26 cellular contexts compared by ENCODE assay signal in the genomic region with DNA sequence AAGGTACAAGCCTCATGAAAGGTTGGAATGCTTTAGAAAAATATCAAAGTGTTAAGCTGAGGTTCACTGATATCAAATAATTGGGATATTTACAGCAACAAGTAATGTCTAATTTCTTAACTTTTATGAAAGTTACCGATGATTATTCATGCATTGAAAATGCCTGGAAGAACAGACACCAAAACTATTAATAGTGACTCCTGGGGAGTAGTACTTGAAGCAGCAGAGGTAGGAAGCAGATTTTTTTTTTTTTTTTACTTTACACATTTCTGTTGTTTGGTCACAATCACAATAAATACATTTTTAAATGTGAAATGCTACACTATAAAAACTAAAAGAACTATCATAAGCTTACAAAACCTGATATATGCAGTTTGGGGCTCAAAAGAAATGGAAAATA.
DNase-seq lines count a peak whose midpoint lies in the region; ATAC-seq and TF ChIP-seq lines count a peak whose summit lies in the region.
"Had no signal": no experiment of that assay in that cellular context is flagged by ENCODE, and none has a peak within 500 bp of the region (broad histone marks: within the 10 kb centered on the region; RNA-seq: fewer than 3 reads in every experiment).

No MANE protein-coding gene starts in this region.

- no peak overlapping the region for H3K14ac ChIP-seq in mesenchymal stem cell (ENCODE audit: low read length in 2 of 2)

- H3K9me3 Mint-ChIP-seq in effector memory CD8-positive, alpha-beta T cell = no peaks in the 10 kb centered on the region
- H3K9me3 Mint-ChIP-seq: activated naive CD4-positive, alpha-beta T cell treated with anti-CD3 and anti-CD28 coated beads for 36 hours; CD8-positive, alpha-beta T cell; natural killer cell treated with Interleukin-12 subunit alpha and Interleukin-12 subunit beta and Interleukin-15 and Interleukin-18, amount 100 ng/mL, for 72 hours; stimulated activated effector memory CD8-positive, alpha-beta T cell treated with anti-CD3 and anti-CD28 coated beads, Interleukin-12 subunit alpha, Interleukin-12 subunit beta, amount 100 ng/mL, for 72 hours had no signal

- TF ChIP-seq CTCF in coronary artery (IDR thresholded peaks at IDR 0.05) = no peak

- peak overlapping the region; percentile 71 for H3K27ac ChIP-seq in Karpas-422 (ENCODE audit: low read length)
- peak overlapping the region; percentile 59 to 65 for H3K27ac ChIP-seq in coronary artery
- H3K27ac ChIP-seq in mesenchymal stem cell (ENCODE audit: low read length, poor library complexity, severe bottlenecking) = peak overlapping the region; percentile 89
- peak overlapping the region; percentile 70 for H3K27ac ChIP-seq in subcutaneous abdominal adipose tissue (ENCODE audit: low read depth, low read length)
- H3K27ac ChIP-seq: cardiac muscle cell, PC-9, SJSA1, testis had no signal

- H3K4me3 ChIP-seq in Karpas-422 (ENCODE audit: low read length) = no peak overlapping the region
- no peak overlapping the region for H3K4me3 ChIP-seq in coronary artery
- no peak overlapping the region for H3K4me3 ChIP-seq in mesenchymal stem cell (ENCODE audit: insufficient read depth in 1 of 2, low read depth in 1 of 2, low read length in 2 of 2)
- H3K4me3 ChIP-seq in subcutaneous abdominal adipose tissue (ENCODE audit: low read depth in 1 of 5, low read length in 5 of 5) = no peak overlapping the region
- H3K4me3 ChIP-seq: cardiac muscle cell, dorsolateral prefrontal cortex, HAP-1, PC-9, SJSA1, testis had no signal

- H3K27me3 ChIP-seq in Karpas-422 (ENCODE audit: low read length) (no peaks in the 10 kb centered on the region), mesenchymal stem cell (ENCODE audit: control insufficient read depth in 1 of 2, insufficient read depth in 1 of 2, low read length in 2 of 2) (no peaks in the 10 kb centered on the region), subcutaneous abdominal adipose tissue (ENCODE audit: control insufficient read depth in 5 of 5, insufficient read depth in 4 of 5, low read length in 5 of 5) (no peaks in the 10 kb centered on the region)
- H3K27me3 ChIP-seq: cardiac muscle cell, dorsolateral prefrontal cortex, SJSA1, testis had no signal

- H3K9me3 ChIP-seq in Karpas-422 (ENCODE audit: low read length) (no peaks in the 10 kb centered on the region), mesenchymal stem cell (ENCODE audit: control insufficient read depth, low read length) (peaks cover 3% of the 10 kb centered on the region), subcutaneous abdominal adipose tissue (ENCODE audit: control insufficient read depth in 5 of 5, low read length in 5 of 5) (no peaks in the 10 kb centered on the region)
- H3K9me3 ChIP-seq: HAP-1, SJSA1, testis had no signal

- H3K4me1 Mint-ChIP-seq in effector memory CD8-positive, alpha-beta T cell (ENCODE audit: low read depth in 2 of 2) = peaks cover 0 to 5% of the 10 kb centered on the region in 2 donors

- H4K20me1 ChIP-seq in Karpas-422 (ENCODE audit: insufficient read depth, low read depth, low read length) = no peaks in the 10 kb centered on the region

- H2AFZ ChIP-seq in Karpas-422 (ENCODE audit: low read length) = no peak overlapping the region
- H2AFZ ChIP-seq in mesenchymal stem cell (ENCODE audit: low read depth, low read length) = no peak overlapping the region
- H2AFZ ChIP-seq: PC-9 had no signal

- no peaks in the 10 kb centered on the region for H3K79me2 ChIP-seq in Karpas-422 (ENCODE audit: low read length)

- no peak overlapping the region for H3K4me3 Mint-ChIP-seq in effector memory CD8-positive, alpha-beta T cell
- H3K4me3 Mint-ChIP-seq: activated naive CD4-positive, alpha-beta T cell treated with anti-CD3 and anti-CD28 coated beads for 36 hours; activated T-cell treated with anti-CD3 and anti-CD28 coated beads, Interleukin-2, amount 50 U/mL, for 72 hours; CD8-positive, alpha-beta T cell; natural killer cell treated with Interleukin-12 subunit alpha and Interleukin-12 subunit beta and Interleukin-15 and Interleukin-18, amount 100 ng/mL, for 72 hours; stimulated activated effector memory CD8-positive, alpha-beta T cell treated with anti-CD3 and anti-CD28 coated beads, Interleukin-12 subunit alpha, Interleukin-12 subunit beta, amount 100 ng/mL, for 72 hours had no signal

- H4K91ac ChIP-seq in mesenchymal stem cell (ENCODE audit: low read length) = no peak overlapping the region

- H2BK120ac ChIP-seq in mesenchymal stem cell (ENCODE audit: low read depth, low read length) = no peak overlapping the region

- WGBS in mesenchymal stem cell = no CpG with 5 or more reads among the region's 1 CpG

- DNase-seq in Karpas-422 = no peak
- no peak for DNase-seq in coronary artery (ENCODE audit: low spot score)
- DNase-seq in mesenchymal stem cell = no peak
- no peak for DNase-seq in NCI-H146 treated with DMSO at 0.1 percent for 48 hours (lab: John Stamatoyannopoulos, UW; ENCODE audit: unreplicated experiment)
- DNase-seq in effector memory CD8-positive, alpha-beta T cell = no peak
- DNase-seq in C1 segment of cervical spinal cord (lab: John Stamatoyannopoulos, UW) = no peak
- DNase-seq: activated CD4-positive, alpha-beta T cell treated with anti-CD3 and anti-CD28 coated beads for 48 hours; activated naive CD4-positive, alpha-beta T cell treated with anti-CD3 and anti-CD28 coated beads for 36 hours; activated T-cell treated with anti-CD3 and anti-CD28 coated beads, Interleukin-2, amount 50 U/mL, for 72 hours; CD8-positive, alpha-beta T cell; DMS153; dorsolateral prefrontal cortex; GDM1; NCI-H187; NCI-H748 treated with DMSO at 0.1 percent for 48 hours; PC-9; stimulated activated CD4-positive, alpha-beta T cell treated with anti-CD3 and anti-CD28 coated beads, Interleukin-1b, Interleukin-23, amount 100 ng/mL, for 48 hours; T-helper 1 cell had no signal

- H3K79me1 ChIP-seq in mesenchymal stem cell (replicated peaks; ENCODE audit: low read length, poor library complexity, severe bottlenecking) = no peaks in the 10 kb centered on the region

- H3K18ac ChIP-seq in mesenchymal stem cell (ENCODE audit: low read depth in 1 of 2, low read length in 2 of 2) = no peak overlapping the region

- H3K23ac ChIP-seq in mesenchymal stem cell (ENCODE audit: low read length in 2 of 2) = no peak overlapping the region

- H4K8ac ChIP-seq in mesenchymal stem cell (ENCODE audit: low read length) = no peak overlapping the region

- H2BK12ac ChIP-seq in mesenchymal stem cell (ENCODE audit: low read length in 2 of 2) = no peak overlapping the region

- ATAC-seq in effector memory CD8-positive, alpha-beta T cell (replicated peaks) = no peak
- ATAC-seq in HG02571 (IDR thresholded peaks at IDR 0.05; ENCODE audit: unreplicated experiment) = no peak
- ATAC-seq: activated T-cell treated with anti-CD3 and anti-CD28 coated beads, Interleukin-2, amount 50 U/mL, for 72 hours; CD8-positive, alpha-beta T cell; natural killer cell treated with Interleukin-12 subunit alpha and Interleukin-12 subunit beta and Interleukin-15 and Interleukin-18, amount 100 ng/mL, for 72 hours; stimulated activated effector memory CD8-positive, alpha-beta T cell treated with anti-CD3 and anti-CD28 coated beads, Interleukin-12 subunit alpha, Interleukin-12 subunit beta, amount 100 ng/mL, for 72 hours had no signal

- no peaks in the 10 kb centered on the region for H3K27me3 Mint-ChIP-seq in effector memory CD8-positive, alpha-beta T cell
- H3K27me3 Mint-ChIP-seq: natural killer cell treated with Interleukin-12 subunit alpha and Interleukin-12 subunit beta and Interleukin-15 and Interleukin-18, amount 100 ng/mL, for 72 hours had no signal

- H2BK15ac ChIP-seq in mesenchymal stem cell (ENCODE audit: low read depth, poor library complexity, severe bottlenecking) = no peak overlapping the region

- H2BK5ac ChIP-seq in mesenchymal stem cell (ENCODE audit: low read depth, low read length, poor library complexity, severe bottlenecking) = peak overlapping the region; percentile 71

- no peaks in the 10 kb centered on the region for H3K36me3 Mint-ChIP-seq in effector memory CD8-positive, alpha-beta T cell (ENCODE audit: insufficient read depth)
- H3K36me3 Mint-ChIP-seq: natural killer cell treated with Interleukin-12 subunit alpha and Interleukin-12 subunit beta and Interleukin-15 and Interleukin-18, amount 100 ng/mL, for 72 hours; stimulated activated effector memory CD8-positive, alpha-beta T cell treated with anti-CD3 and anti-CD28 coated beads, Interleukin-12 subunit alpha, Interleukin-12 subunit beta, amount 100 ng/mL, for 72 hours had no signal

- H3K4me2 ChIP-seq in Karpas-422 (ENCODE audit: low read depth, low read length, poor library complexity, severe bottlenecking) (peak overlapping the region; percentile 48), mesenchymal stem cell (ENCODE audit: low read length, poor library complexity, severe bottlenecking) (no peak overlapping the region)
- H3K4me2 ChIP-seq: PC-9 had no signal

- H3K36me3 ChIP-seq in Karpas-422 (ENCODE audit: insufficient read depth, low read length) (no peaks in the 10 kb centered on the region), mesenchymal stem cell (ENCODE audit: control insufficient read depth in 1 of 2, insufficient read depth in 2 of 2, low read depth in 1 of 2, low read length in 2 of 2) (no peaks in the 10 kb centered on the region), subcutaneous abdominal adipose tissue (ENCODE audit: control insufficient read depth in 5 of 5, insufficient read depth in 5 of 5, low read length in 5 of 5) (peaks cover 0 to 10% (median 0%) of the 10 kb centered on the region in 5 donors)
- H3K36me3 ChIP-seq: cardiac muscle cell, HAP-1, SJSA1 had no signal

- peaks cover 32% of the 10 kb centered on the region for H3K4me1 ChIP-seq in Karpas-422 (ENCODE audit: low read length)
- H3K4me1 ChIP-seq in mesenchymal stem cell (ENCODE audit: control insufficient read depth, insufficient read depth, low read depth, low read length) = no peaks in the 10 kb centered on the region
- H3K4me1 ChIP-seq in subcutaneous abdominal adipose tissue (ENCODE audit: control insufficient read depth in 5 of 5, insufficient read depth in 5 of 5, low read length in 5 of 5) = peaks cover 0 to 20% (median 12%) of the 10 kb centered on the region in 5 donors
- H3K4me1 ChIP-seq: HAP-1 had no signal

- no peak overlapping the region for H3K27ac Mint-ChIP-seq in effector memory CD8-positive, alpha-beta T cell
- H3K27ac Mint-ChIP-seq: activated naive CD4-positive, alpha-beta T cell treated with anti-CD3 and anti-CD28 coated beads for 36 hours; activated T-cell treated with anti-CD3 and anti-CD28 coated beads, Interleukin-2, amount 50 U/mL, for 72 hours; CD8-positive, alpha-beta T cell; natural killer cell treated with Interleukin-12 subunit alpha and Interleukin-12 subunit beta and Interleukin-15 and Interleukin-18, amount 100 ng/mL, for 72 hours; stimulated activated effector memory CD8-positive, alpha-beta T cell treated with anti-CD3 and anti-CD28 coated beads, Interleukin-12 subunit alpha, Interleukin-12 subunit beta, amount 100 ng/mL, for 72 hours had no signal

- no peak overlapping the region for H3K4ac ChIP-seq in mesenchymal stem cell (ENCODE audit: low read depth in 1 of 2, low read length in 2 of 2)

- H3K9ac ChIP-seq in Karpas-422 (ENCODE audit: low read length) (no peak overlapping the region), mesenchymal stem cell (ENCODE audit: low read length) (no peak overlapping the region), subcutaneous abdominal adipose tissue (ENCODE audit: low read length in 5 of 5) (no peak overlapping the region)

- no peak overlapping the region for H2AK5ac ChIP-seq in mesenchymal stem cell (ENCODE audit: low read length, severe bottlenecking)

- no peaks in the 10 kb centered on the region for H3K9me2 ChIP-seq in Karpas-422 (replicated peaks; ENCODE audit: insufficient read depth, low read length)
